9 cellular contexts compared by ENCODE assay signal in the genomic region with DNA sequence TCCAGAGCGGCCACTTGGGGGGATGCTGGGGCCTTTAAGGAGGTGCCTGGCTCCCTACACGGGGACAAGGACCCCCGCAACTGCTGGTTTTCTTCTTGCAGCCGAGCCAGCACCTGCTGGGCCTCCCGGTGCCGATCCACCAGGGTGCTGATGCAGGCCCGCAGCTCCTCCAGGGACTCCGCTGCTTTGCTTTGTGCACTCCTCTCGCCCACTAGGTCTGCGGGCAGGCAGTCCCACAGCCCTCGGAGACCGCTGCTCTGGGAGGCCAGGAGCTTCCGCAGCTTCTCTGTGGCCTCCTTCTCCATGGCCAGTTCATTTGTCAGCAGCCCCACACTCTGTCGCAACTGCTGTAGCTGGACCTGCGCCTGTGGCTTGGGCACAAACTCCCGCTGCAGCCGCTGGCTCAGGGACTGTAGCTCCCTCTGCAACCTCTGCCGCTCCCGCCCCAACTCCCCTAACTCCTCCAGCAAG. TPM values are rescaled to one million over a fixed set of nuclear protein-coding genes. Genes with fewer than 3 reads are reported as not detected.
DNase-seq lines count a peak whose midpoint lies in the region; ATAC-seq, FAIRE-seq and TF ChIP-seq lines count a peak whose summit lies in the region.
"Had no signal": no experiment of that assay in that cellular context is flagged by ENCODE, and none has a peak within 500 bp of the region (broad histone marks: within the 10 kb centered on the region; RNA-seq: fewer than 3 reads in every experiment).

No MANE protein-coding gene starts in this region.

- H3K9ac ChIP-seq in mesendoderm (ENCODE audit: low read length), result peak overlapping the region; percentile 63

- H3K56ac ChIP-seq in mesendoderm (ENCODE audit: low read length), result peak overlapping the region; percentile 82

- no peak overlapping the region for H2BK120ac ChIP-seq in mesendoderm (ENCODE audit: low read depth, low read length)

- H3K4me1 Mint-ChIP-seq in activated CD4-positive, alpha-beta T cell treated with anti-CD3 and anti-CD28 coated beads for 36 hours, result peaks cover 11% of the 10 kb centered on the region

- no peak for FAIRE-seq in RCC 7860 (lab: Jason Lieb, UNC)
- FAIRE-seq: A549 had no signal

- no peak for TF ChIP-seq CTCF in tibial artery (IDR thresholded peaks at IDR 0.05)

- H3K79me1 ChIP-seq in mesendoderm (ENCODE audit: low read length), result no peaks in the 10 kb centered on the region

- no peaks in the 10 kb centered on the region for H3K36me3 Mint-ChIP-seq in activated CD4-positive, alpha-beta T cell treated with anti-CD3 and anti-CD28 coated beads for 36 hours (ENCODE audit: low read depth)

- intact Hi-C loops in activated CD4-positive, alpha-beta T cell treated with anti-CD3 and anti-CD28 coated beads for 36 hours (cut with DNase I, micrococcal nuclease), result loop anchor here (1.0 kb wide), 2 partner anchors 13 to 14 kb away; partner anchors contain the start of gene PIAS3 (in 1 of the 2)
- intact Hi-C loops in tibial artery (cut with DNase I; ENCODE audit: low total_unique reads), result no loop called here

- POLR2A ChIA-PET in activated CD4-positive, alpha-beta T cell treated with anti-CD3 and anti-CD28 coated beads for 36 hours (lab: Charles Lee), result interaction anchor here (1.1 to 2.2 kb wide), 3 partner anchors 13 to 55 kb away, joined by 3 to 10 read pairs (median 6); partner anchors contain the start of genes ANKRD35, PIAS3 and RBM8A

- H2BK15ac ChIP-seq in mesendoderm (replicated peaks; ENCODE audit: low read depth), result no peak overlapping the region

- peak overlapping the region; percentile 32 for H3K18ac ChIP-seq in mesendoderm (ENCODE audit: low read length)

- H3K27ac Mint-ChIP-seq in activated CD4-positive, alpha-beta T cell treated with anti-CD3 and anti-CD28 coated beads for 36 hours, result peak overlapping the region; percentile 61

- no peaks in the 10 kb centered on the region for H3K27me3 ChIP-seq in mesendoderm (ENCODE audit: insufficient read depth, low read length, poor library complexity)
- H3K27me3 ChIP-seq in tibial artery, result no peaks in the 10 kb centered on the region

- H3K4me1 ChIP-seq in mesendoderm (ENCODE audit: control insufficient read depth, low read depth, low read length) (no peaks in the 10 kb centered on the region), tibial artery (peaks cover 0 to 24% (median 7%) of the 10 kb centered on the region in 4 donors)
- H3K4me1 ChIP-seq: A549 had no signal

- no peak overlapping the region for H3K23ac ChIP-seq in mesendoderm (ENCODE audit: low read length)

- H3K9me3 Mint-ChIP-seq in activated CD4-positive, alpha-beta T cell treated with anti-CD3 and anti-CD28 coated beads for 36 hours (ENCODE audit: low read depth), result no peaks in the 10 kb centered on the region

- no peak overlapping the region for H2BK5ac ChIP-seq in mesendoderm (ENCODE audit: low read length)

- no peak for DNase-seq in activated CD4-positive, alpha-beta T cell treated with anti-CD3 and anti-CD28 coated beads for 36 hours
- no peak for DNase-seq in activated CD4-positive, alpha-beta T cell treated with anti-CD3 and anti-CD28 coated beads for 48 hours
- DNase-seq in ecto neural progenitor cell (ENCODE audit: low spot score), result peak; percentile 64
- peak; percentile 48 for DNase-seq in mesendoderm
- peak; percentile 80 to 86 for DNase-seq in tibial artery
- DNase-seq in NOMO-1 treated with dmso at 0.1 percent for 144 hours (lab: John Stamatoyannopoulos, UW; ENCODE audit: unreplicated experiment), result no peak
- no peak for DNase-seq in RCC 7860 (ENCODE audit: low spot score)

- peak overlapping the region; percentile 58 for H4K8ac ChIP-seq in mesendoderm (ENCODE audit: low read depth, low read length)

- peak overlapping the region; percentile 63 for H3K4me3 Mint-ChIP-seq in activated CD4-positive, alpha-beta T cell treated with anti-CD3 and anti-CD28 coated beads for 36 hours

- no peak overlapping the region for H3K4ac ChIP-seq in mesendoderm (ENCODE audit: low read depth, low read length)

- peaks cover 10% of the 10 kb centered on the region for H3K27me3 Mint-ChIP-seq in activated CD4-positive, alpha-beta T cell treated with anti-CD3 and anti-CD28 coated beads for 36 hours

- no CpG with 5 or more reads among the region's 19 CpGs for WGBS in mesendoderm (ENCODE audit: extremely low coverage, insufficient coverage, low lambda C conversion rate)

- H3K27ac ChIP-seq in mesendoderm (ENCODE audit: low read depth, low read length), result no peak overlapping the region
- peak overlapping the region; percentile 82 to 85 for H3K27ac ChIP-seq in tibial artery
- H3K27ac ChIP-seq: A549 had no signal

- peak overlapping the region; percentile 16 for H4K5ac ChIP-seq in mesendoderm (ENCODE audit: low read length)

- H3K36me3 ChIP-seq in mesendoderm (ENCODE audit: control insufficient read depth, insufficient read depth, low read length), result no peaks in the 10 kb centered on the region
- peaks cover 0 to 5% (median 0%) of the 10 kb centered on the region in 3 donors for H3K36me3 ChIP-seq in tibial artery

- peak; percentile 21 for ATAC-seq in activated CD4-positive, alpha-beta T cell treated with anti-CD3 and anti-CD28 coated beads for 36 hours
- ATAC-seq in HG03520 (IDR thresholded peaks at IDR 0.05; ENCODE audit: unreplicated experiment), result no peak

- no peak overlapping the region for H3K4me3 ChIP-seq in mesendoderm (ENCODE audit: low read length)
- peak overlapping the region; percentile 56 to 61 for H3K4me3 ChIP-seq in tibial artery
- H3K4me3 ChIP-seq: A549 had no signal

- H3K9me3 ChIP-seq in tibial artery, result no peaks in the 10 kb centered on the region
- H3K9me3 ChIP-seq: A549 had no signal

- no peaks in the 10 kb centered on the region for H3K79me2 ChIP-seq in mesendoderm (ENCODE audit: control insufficient read depth, insufficient read depth, low read length)

- H3K4me2 ChIP-seq in mesendoderm (ENCODE audit: low read length), result peak overlapping the region; percentile 78
- H3K4me2 ChIP-seq: A549 had no signal

- CTCF ChIA-PET in activated CD4-positive, alpha-beta T cell treated with anti-CD3 and anti-CD28 coated beads for 36 hours (lab: Charles Lee), result interaction anchor here (0.5 to 3.4 kb wide), 9 partner anchors 10 to 80 kb away, joined by 3 to 49 read pairs (median 4); partner anchors contain the start of genes ANKRD35, ITGA10 and NUDT17

- no peak overlapping the region for H2AK5ac ChIP-seq in mesendoderm (ENCODE audit: low read length)

RNA-seq across cellular contexts. Expression of gene ANKRD35, which starts 13.2 kb away (rescaled TPM):
- total RNA-seq in activated CD4-positive, alpha-beta T cell treated with anti-CD3 and anti-CD28 coated beads for 36 hours, result under 1 TPM; 0.30 to 0.55 TPM
- 0.80 TPM for polyA plus RNA-seq in mesendoderm (2013, experiment 1 of 2)
- polyA plus RNA-seq in mesendoderm (2013, experiment 2 of 2), result 0.78 TPM
- polyA plus RNA-seq: A549 had no signal

RNA-seq across cellular contexts. Expression of gene PIAS3, which starts 13.6 kb away (rescaled TPM):
- 10 to 100 TPM; 20.0 to 22.0 TPM for total RNA-seq in activated CD4-positive, alpha-beta T cell treated with anti-CD3 and anti-CD28 coated beads for 36 hours
- polyA plus RNA-seq in mesendoderm (2013, experiment 1 of 2), result 31.2 TPM
- polyA plus RNA-seq in mesendoderm (2013, experiment 2 of 2), result 29.8 TPM

RNA-seq across cellular contexts. Expression of gene NUDT17, which starts 27.0 kb away (rescaled TPM):
- total RNA-seq in activated CD4-positive, alpha-beta T cell treated with anti-CD3 and anti-CD28 coated beads for 36 hours, result 1 to 10 TPM; 3.7 to 4.0 TPM
- polyA plus RNA-seq in mesendoderm (2013, experiment 1 of 2), result 3.1 TPM
- 3.7 TPM for polyA plus RNA-seq in mesendoderm (2013, experiment 2 of 2)

RNA-seq across cellular contexts. Expression of gene ITGA10, which starts 37.4 kb away (rescaled TPM):
- 1 to 10 TPM in 1 of 2 experiments, under 1 TPM in 1; 0.86 to 1.0 TPM for total RNA-seq in activated CD4-positive, alpha-beta T cell treated with anti-CD3 and anti-CD28 coated beads for 36 hours
- polyA plus RNA-seq in mesendoderm (2013, experiment 1 of 2), result 0.11 TPM
- polyA plus RNA-seq in mesendoderm (2013, experiment 2 of 2), result 0.10 TPM

RNA-seq across cellular contexts. Expression of gene PEX11B, which starts 46.1 kb away (rescaled TPM):
- 10 to 100 TPM; 22.6 to 26.4 TPM for total RNA-seq in activated CD4-positive, alpha-beta T cell treated with anti-CD3 and anti-CD28 coated beads for 36 hours
- 6.8 TPM for polyA plus RNA-seq in mesendoderm (2013, experiment 1 of 2)
- 6.1 TPM for polyA plus RNA-seq in mesendoderm (2013, experiment 2 of 2)

Comparison
In these comparisons a context has a peak if more than half of its experiments do, and no peak if none do; other contexts are left out.
1. DNase-seq: peak in ecto neural progenitor cell (single experiment), mesendoderm (single experiment) and tibial artery (2 of 2); none in activated CD4-positive, alpha-beta T cell treated with anti-CD3 and anti-CD28 coated beads for 36 hours (single experiment), activated CD4-positive, alpha-beta T cell treated with anti-CD3 and anti-CD28 coated beads for 48 hours (single experiment), NOMO-1 treated with dmso at 0.1 percent for 144 hours (single experiment) and RCC 7860 (single experiment).